ENCODE assay signal across 1 cellular context in the genomic region with DNA sequence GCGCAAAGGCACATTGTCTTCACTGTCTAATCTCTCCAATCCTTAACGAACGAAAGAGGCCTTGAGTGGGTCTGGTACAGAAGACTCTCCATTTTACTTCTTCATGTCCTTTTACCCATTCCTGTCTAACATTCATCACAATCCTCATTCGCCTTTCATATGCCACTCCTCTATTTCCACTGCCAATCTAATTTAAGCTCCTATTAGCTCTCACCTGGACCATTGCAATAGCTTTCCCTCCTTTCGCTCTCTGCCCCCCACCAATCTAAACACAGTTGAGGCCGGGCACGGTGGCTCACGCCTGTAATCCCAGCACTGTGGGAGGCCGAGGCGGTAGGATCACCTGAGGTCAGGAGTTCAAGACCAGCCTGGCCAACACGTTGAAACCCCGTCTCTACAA.
TF ChIP-seq lines count a peak whose summit lies in the region.

No MANE protein-coding gene starts in this region.

TF ChIP-seq in IMR-90, 13 proteins besides CTCF, POLR2A, EP300 and RAD21:
- TF ChIP-seq CEBPB (IDR thresholded peaks at IDR 0.05; ENCODE audit: low read depth, low read length) (no peak), MAZ (IDR thresholded peaks at IDR 0.05; ENCODE audit: borderline replicate concordance, low read depth, low read length) (no peak), MAFK (IDR thresholded peaks at IDR 0.05; ENCODE audit: low read depth, low read length) (no peak), FOS (IDR thresholded peaks at IDR 0.05; ENCODE audit: low read depth, low read length) (no peak), MXI1 (IDR thresholded peaks at IDR 0.05; ENCODE audit: borderline replicate concordance, low read depth, low read length) (no peak), RCOR1 (IDR thresholded peaks at IDR 0.05; ENCODE audit: insufficient replicate concordance, low read length) (no peak)
- TF ChIP-seq, protein P1, sequence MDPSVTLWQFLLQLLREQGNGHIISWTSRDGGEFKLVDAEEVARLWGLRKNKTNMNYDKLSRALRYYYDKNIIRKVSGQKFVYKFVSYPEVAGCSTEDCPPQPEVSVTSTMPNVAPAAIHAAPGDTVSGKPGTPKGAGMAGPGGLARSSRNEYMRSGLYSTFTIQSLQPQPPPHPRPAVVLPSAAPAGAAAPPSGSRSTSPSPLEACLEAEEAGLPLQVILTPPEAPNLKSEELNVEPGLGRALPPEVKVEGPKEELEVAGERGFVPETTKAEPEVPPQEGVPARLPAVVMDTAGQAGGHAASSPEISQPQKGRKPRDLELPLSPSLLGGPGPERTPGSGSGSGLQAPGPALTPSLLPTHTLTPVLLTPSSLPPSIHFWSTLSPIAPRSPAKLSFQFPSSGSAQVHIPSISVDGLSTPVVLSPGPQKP (IDR thresholded peaks at IDR 0.05; ENCODE audit: borderline replicate concordance, low read depth, low read length) = no peak
